20 cellular contexts compared by ENCODE assay signal in genomic region chr12:25087596-25087995, GRCh38.
"Had no signal": no experiment of that assay in that cellular context is flagged by ENCODE, and none has a peak within 500 bp of the region (broad histone marks: within the 10 kb centered on the region; RNA-seq: fewer than 3 reads in every experiment).

No MANE protein-coding gene starts in this region.

- H3K79me2 ChIP-seq: parathyroid adenoma had no signal

- H3K4me3 ChIP-seq: ascending aorta, breast epithelium, gastroesophageal sphincter, heart right ventricle, lower lobe of right lung, tibial artery had no signal

- DNase-seq: activated CD4-positive, alpha-beta T cell treated with anti-CD3 and anti-CD28 coated beads, Interleukin-2, amount 50 U/mL, for 4 hours; activated CD4-positive, CD25-positive, alpha-beta regulatory T cell treated with anti-CD3 and anti-CD28 coated beads, Interleukin-2, amount 50 U/mL, for 72 hours; activated CD8-positive, alpha-beta memory T cell treated with anti-CD3 and anti-CD28 coated beads, Interleukin-2, amount 10 ng/mL, durations not matched to agents 7 days and 5 days; activated effector memory CD4-positive, alpha-beta T cell treated with anti-CD3 and anti-CD28 coated beads, Interleukin-2, amount 50 U/mL, for 16 hours; activated T-cell treated with anti-CD3 and anti-CD28 coated beads, Interleukin-2, amount 50 U/mL, for 4 hours; cerebellar nuclear complex; endodermal cell; erythroblast; heart right ventricle; left colon; lower lobe of right lung; stimulated activated CD4-positive, alpha-beta T cell treated with anti-CD3 and anti-CD28 coated beads, Interleukin-1b, Interleukin-23, amount 100 ng/mL, for 48 hours; tibial artery had no signal

- H3K4me1 ChIP-seq: ascending aorta, breast epithelium, gastroesophageal sphincter, lower lobe of right lung, parathyroid adenoma, tibial artery had no signal

- H2AFZ ChIP-seq: parathyroid adenoma had no signal

- ATAC-seq: activated CD8-positive, alpha-beta memory T cell treated with anti-CD3 and anti-CD28 coated beads, Interleukin-2, amount 10 ng/mL, durations not matched to agents 7 days and 5 days; activated T-cell treated with anti-CD3 and anti-CD28 coated beads, Interleukin-2, amount 50 U/mL, for 4 hours; gastroesophageal sphincter; heart right ventricle; left colon; lower lobe of right lung had no signal

- H3K27me3 Mint-ChIP-seq: activated CD8-positive, alpha-beta memory T cell treated with anti-CD3 and anti-CD28 coated beads, Interleukin-2, amount 10 ng/mL, durations not matched to agents 7 days and 5 days; dendritic cell treated with granulocyte-macrophage colony-stimulating factor and Interleukin-4, amounts not matched to agents 40 ng/mL and 50 ng/mL, for 4 days had no signal

- H3K27ac ChIP-seq: ascending aorta, breast epithelium, gastroesophageal sphincter, heart right ventricle, lower lobe of right lung, parathyroid adenoma, tibial artery had no signal

- H3K36me3 Mint-ChIP-seq: mesothelial cell of epicardium had no signal

- H3K4me1 Mint-ChIP-seq: mesothelial cell of epicardium had no signal

- H3K27me3 ChIP-seq: ascending aorta, breast epithelium, gastroesophageal sphincter, heart right ventricle, tibial artery had no signal

- H3K9me3 Mint-ChIP-seq: activated T-cell treated with anti-CD3 and anti-CD28 coated beads, Interleukin-2, amount 50 U/mL, for 4 hours; endodermal cell; mesothelial cell of epicardium; T-helper 2 cell treated with Interferon-gamma antibody and Interleukin-4, amounts not matched to agents 5 μg/mL and 100 μg/mL, for 36 hours had no signal

- H3K36me3 ChIP-seq: ascending aorta, breast epithelium, gastroesophageal sphincter, tibial artery had no signal

- H3K27ac Mint-ChIP-seq: activated CD8-positive, alpha-beta memory T cell treated with anti-CD3 and anti-CD28 coated beads, Interleukin-2, amount 10 ng/mL, durations not matched to agents 7 days and 5 days; dendritic cell treated with granulocyte-macrophage colony-stimulating factor and Interleukin-4, amounts not matched to agents 40 ng/mL and 50 ng/mL, for 4 days; endodermal cell; mesothelial cell of epicardium; T-helper 2 cell treated with Interferon-gamma antibody and Interleukin-4, amounts not matched to agents 5 μg/mL and 100 μg/mL, for 36 hours had no signal

- H3K4me3 Mint-ChIP-seq: activated CD8-positive, alpha-beta memory T cell treated with anti-CD3 and anti-CD28 coated beads, Interleukin-2, amount 10 ng/mL, durations not matched to agents 7 days and 5 days; activated T-cell treated with anti-CD3 and anti-CD28 coated beads, Interleukin-2, amount 50 U/mL, for 4 hours; dendritic cell treated with granulocyte-macrophage colony-stimulating factor and Interleukin-4, amounts not matched to agents 40 ng/mL and 50 ng/mL, for 4 days; endodermal cell; mesothelial cell of epicardium; T-helper 2 cell treated with Interferon-gamma antibody and Interleukin-4, amounts not matched to agents 5 μg/mL and 100 μg/mL, for 36 hours had no signal
